ENCODE assay signal across 13 cellular contexts in the genomic region with DNA sequence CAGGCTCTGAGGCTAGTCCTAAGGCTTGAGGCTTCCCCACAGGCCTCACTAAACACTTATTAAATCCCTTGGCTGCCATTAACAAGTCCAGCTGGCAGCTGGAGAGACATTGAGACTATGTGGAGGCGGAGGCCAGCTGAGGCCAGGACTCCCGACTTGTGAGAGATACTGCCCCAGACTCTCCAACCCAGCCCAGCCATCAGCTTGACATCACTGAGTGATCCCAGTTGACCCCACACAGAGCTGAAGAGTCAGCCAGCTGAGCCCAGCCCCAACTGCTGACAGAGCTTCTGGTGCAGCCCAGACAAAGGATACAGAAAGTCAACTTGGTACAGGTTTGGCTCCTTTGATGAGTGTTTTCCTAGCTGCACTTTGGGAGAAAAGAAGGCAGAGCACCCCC.
A peak's percentile ranks its signal among the peaks of the same experiment; 100 is the strongest.
DNase-seq lines count a peak whose midpoint lies in the region; ATAC-seq and TF ChIP-seq lines count a peak whose summit lies in the region.
"Had no signal": no experiment of that assay in that cellular context is flagged by ENCODE, and none has a peak within 500 bp of the region (broad histone marks: within the 10 kb centered on the region; RNA-seq: fewer than 3 reads in every experiment).

No MANE protein-coding gene starts in this region.

- H2BK120ac ChIP-seq in neuronal stem cell (ENCODE audit: low read depth, low read length) = no peak overlapping the region

- H3K36me3 ChIP-seq in GM23338 (ENCODE audit: insufficient read depth) (no peaks in the 10 kb centered on the region), neuronal stem cell (replicated peaks in 1 of 2; ENCODE audit: control insufficient read depth in 2 of 2, insufficient read depth in 2 of 2, low read length in 2 of 2) (no peaks in the 10 kb centered on the region), upper lobe of right lung (no peaks in the 10 kb centered on the region)
- H3K36me3 ChIP-seq: HAP-1 had no signal

- H4K91ac ChIP-seq in neuronal stem cell (ENCODE audit: low read depth, low read length, poor library complexity) = no peak overlapping the region

- no peak overlapping the region for H3K9ac ChIP-seq in neuronal stem cell (ENCODE audit: low read depth, low read length, poor library complexity)

- H2BK15ac ChIP-seq in neuronal stem cell (ENCODE audit: low read length) = no peak overlapping the region

- no peak overlapping the region for H3K4ac ChIP-seq in neuronal stem cell (ENCODE audit: low read length)

- ATAC-seq in GM23338 = no peak
- ATAC-seq in upper lobe of right lung = no peak
- ATAC-seq: CD8-positive, alpha-beta T cell had no signal

- H3K4me1 Mint-ChIP-seq in GM23338 = peaks cover 2% of the 10 kb centered on the region; the same call in 2 of the 3 replicates
- peaks cover 18% of the 10 kb centered on the region for H3K4me1 Mint-ChIP-seq in chondrocyte (ENCODE audit: low read depth)
- peaks cover 11% of the 10 kb centered on the region for H3K4me1 Mint-ChIP-seq in HFFc6 (ENCODE audit: low read depth)

- H3K27ac ChIP-seq in GM23338 (ENCODE audit: low read depth) (no peak overlapping the region), neuronal stem cell (replicated peaks; ENCODE audit: low read length) (no peak overlapping the region), upper lobe of right lung (no peak overlapping the region)

- intact Hi-C loops in upper lobe of right lung (cut with DNase I) = no loop called here

- H4K8ac ChIP-seq in neuronal stem cell (ENCODE audit: low read depth, low read length) = no peak overlapping the region

- no peak overlapping the region for H2BK12ac ChIP-seq in neuronal stem cell (ENCODE audit: low read length)

- no peaks in the 10 kb centered on the region for H3K36me3 Mint-ChIP-seq in GM23338 (ENCODE audit: low read depth)
- H3K36me3 Mint-ChIP-seq in chondrocyte (ENCODE audit: low read depth) = peaks cover 1% of the 10 kb centered on the region
- peaks cover 10% of the 10 kb centered on the region; the same call in 1 of the 2 replicates for H3K36me3 Mint-ChIP-seq in HFFc6 (ENCODE audit: low read depth)
- H3K36me3 Mint-ChIP-seq: CD8-positive, alpha-beta T cell had no signal

- H3K9me2 ChIP-seq in GM23338 (ENCODE audit: insufficient read depth) = 0 out of 2 replicates have a peak, but pooled peaks cover 3% of the 10 kb centered on the region

- no peaks in the 10 kb centered on the region for H4K20me1 ChIP-seq in GM23338 (replicated peaks; ENCODE audit: insufficient read depth)

- DNase-seq in GM23338 (ENCODE audit: low spot score) (no peak), chondrocyte (ENCODE audit: low spot score) (peak; percentile 58), neuronal stem cell (ENCODE audit: low spot score) (no peak), upper lobe of right lung (peak; percentile 42), UCSD-AML1 (lab: John Stamatoyannopoulos, UW; ENCODE audit: unreplicated experiment) (no peak), HFFc6 (no peak)
- DNase-seq: C1 segment of cervical spinal cord; Caco-2; CD8-positive, alpha-beta T cell; DMS153; DND-41; GOT3 had no signal

- H3K9me3 ChIP-seq in neuronal stem cell (replicated peaks in 1 of 2; ENCODE audit: control insufficient read depth in 2 of 2, insufficient read depth in 1 of 2, low read depth in 1 of 2, low read length in 2 of 2) (no peaks in the 10 kb centered on the region), upper lobe of right lung (no peaks in the 10 kb centered on the region)
- H3K9me3 ChIP-seq: HAP-1 had no signal

- no peak overlapping the region for H3K4me2 ChIP-seq in GM23338
- no peak overlapping the region for H3K4me2 ChIP-seq in neuronal stem cell (ENCODE audit: insufficient read depth, low read length, poor library complexity, severe bottlenecking)

- no peaks in the 10 kb centered on the region for H3K79me2 ChIP-seq in GM23338 (replicated peaks; ENCODE audit: insufficient read depth)

- H3K9me3 Mint-ChIP-seq in GM23338 (peaks cover 10% of the 10 kb centered on the region), chondrocyte (ENCODE audit: low read depth) (peaks cover 9% of the 10 kb centered on the region), HFFc6 (peaks cover 17% of the 10 kb centered on the region)
- H3K9me3 Mint-ChIP-seq: CD8-positive, alpha-beta T cell had no signal

- H2AK5ac ChIP-seq in neuronal stem cell (ENCODE audit: low read depth, low read length) = no peak overlapping the region

- no CpG with 5 or more reads among the region's 2 CpGs for WGBS in neuronal stem cell (ENCODE audit: extremely low coverage in 2 of 2, insufficient read length in 2 of 2, insufficient replicate concordance in 1 of 2), 2 donors

- H2AFZ ChIP-seq in GM23338 = no peak overlapping the region
- H2AFZ ChIP-seq in neuronal stem cell (ENCODE audit: low read length) = no peak overlapping the region

- no peak overlapping the region for H3K4me3 Mint-ChIP-seq in GM23338
- no peak overlapping the region for H3K4me3 Mint-ChIP-seq in chondrocyte (ENCODE audit: unreplicated experiment)
- H3K4me3 Mint-ChIP-seq in HFFc6 = no peak overlapping the region
- H3K4me3 Mint-ChIP-seq: CD8-positive, alpha-beta T cell had no signal

- H3K4me1 ChIP-seq in GM23338 (ENCODE audit: insufficient read depth) (no peaks in the 10 kb centered on the region), neuronal stem cell (ENCODE audit: control insufficient read depth in 2 of 2, insufficient read depth in 1 of 2, low read depth in 1 of 2, low read length in 2 of 2) (no peaks in the 10 kb centered on the region), upper lobe of right lung (no peaks in the 10 kb centered on the region)
- H3K4me1 ChIP-seq: Caco-2, HAP-1 had no signal

- H3K27me3 Mint-ChIP-seq in GM23338 (ENCODE audit: insufficient read depth, low read depth, poor library complexity) = peaks cover 1% of the 10 kb centered on the region
- H3K27me3 Mint-ChIP-seq in chondrocyte (ENCODE audit: low read depth) = no peaks in the 10 kb centered on the region
- H3K27me3 Mint-ChIP-seq in HFFc6 (ENCODE audit: insufficient read depth) = peaks cover 19% of the 10 kb centered on the region

- no peak overlapping the region for H3K4me3 ChIP-seq in GM23338
- H3K4me3 ChIP-seq in neuronal stem cell (ENCODE audit: low read length in 2 of 2) = no peak overlapping the region
- H3K4me3 ChIP-seq in upper lobe of right lung = no peak overlapping the region
- H3K4me3 ChIP-seq: HAP-1 had no signal

- H3K27me3 ChIP-seq in GM23338 (ENCODE audit: insufficient read depth) (no peaks in the 10 kb centered on the region), neuronal stem cell (ENCODE audit: control insufficient read depth in 3 of 3, insufficient read depth in 3 of 3, low read depth in 1 of 3, low read length in 3 of 3) (no peaks in the 10 kb centered on the region), upper lobe of right lung (no peaks in the 10 kb centered on the region)

- no peaks in the 10 kb centered on the region for H3F3A ChIP-seq in GM23338 (replicated peaks; ENCODE audit: low read depth)

- TF ChIP-seq CTCF in GM23338 (conservative IDR thresholded peaks at IDR 0.05; ENCODE audit: low read depth in 2 of 2) (no peak), chondrocyte (IDR thresholded peaks at IDR 0.05) (no peak), upper lobe of right lung (IDR thresholded peaks at IDR 0.05) (no peak), HFFc6 (IDR thresholded peaks at IDR 0.05) (no peak)

- no peak overlapping the region for H3K18ac ChIP-seq in neuronal stem cell (ENCODE audit: low read length)

- H3K23ac ChIP-seq in neuronal stem cell (ENCODE audit: low read depth, low read length, poor library complexity) = peak overlapping the region; percentile 14

- H3K27ac Mint-ChIP-seq in GM23338 = no peak overlapping the region
- no peak overlapping the region for H3K27ac Mint-ChIP-seq in chondrocyte (ENCODE audit: unreplicated experiment)
- H3K27ac Mint-ChIP-seq in HFFc6 = no peak overlapping the region
- H3K27ac Mint-ChIP-seq: CD8-positive, alpha-beta T cell had no signal

- H3K14ac ChIP-seq in neuronal stem cell (ENCODE audit: low read length) = no peak overlapping the region

- H3K79me1 ChIP-seq in neuronal stem cell (ENCODE audit: low read depth, low read length) = no peaks in the 10 kb centered on the region

- no peak overlapping the region for H2BK5ac ChIP-seq in neuronal stem cell (ENCODE audit: low read length)

TF ChIP-seq in GM23338, 12 proteins besides CTCF, POLR2A, EP300 and RAD21 (continues in another document):
- peak; percentile 69 for TF ChIP-seq ZNF331 (CRISPR knock-in tag; IDR thresholded peaks at IDR 0.05; ENCODE audit: low read depth)

Comparison
In these comparisons a context has a peak if more than half of its experiments do, and no peak if none do; other contexts are left out.
1. DNase-seq: peak in chondrocyte (single experiment) and upper lobe of right lung (single experiment); none in GM23338 (single experiment), neuronal stem cell (single experiment), UCSD-AML1 (single experiment) and HFFc6 (single experiment).